1 cellular context compared by ENCODE assay signal in genomic region chr6:39251406-39251805, GRCh38.
TF ChIP-seq lines count a peak whose summit lies in the region.

No MANE protein-coding gene starts in this region.

TF ChIP-seq in HEK293, 187 proteins besides CTCF, POLR2A, EP300 and RAD21 (continued from another document):
- TF ChIP-seq ZBTB11 (tag by site-specific recombination; conservative IDR thresholded peaks at IDR 0.05; ENCODE audit: low read depth) (no peak), ZNF610 (tag by site-specific recombination; IDR thresholded peaks at IDR 0.05; ENCODE audit: borderline replicate concordance) (peak; percentile 65; the same call in 1 of the 2 replicates), ZNF549 (tag by site-specific recombination; IDR thresholded peaks at IDR 0.05) (no peak), KLF10 (tag by site-specific recombination; IDR thresholded peaks at IDR 0.05) (peak; percentile 85), ZNF701 (tag by site-specific recombination; IDR thresholded peaks at IDR 0.05) (no peak), ZBTB26 (tag by site-specific recombination; optimal IDR thresholded peaks at IDR 0.05) (no peak), PRDM10 (tag by site-specific recombination; IDR thresholded peaks at IDR 0.05) (0 out of 2 replicates have a peak, but pooled peaks have one; percentile 34), SCRT1 (tag by site-specific recombination; IDR thresholded peaks at IDR 0.05; ENCODE audit: borderline replicate concordance) (peak; percentile 96), ZNF416 (tag by site-specific recombination; IDR thresholded peaks at IDR 0.05) (no peak), GFI1B (tag by site-specific recombination; IDR thresholded peaks at IDR 0.05) (no peak), ZNF426 (tag by site-specific recombination; IDR thresholded peaks at IDR 0.05) (no peak), ZNF639 (tag by site-specific recombination; IDR thresholded peaks at IDR 0.05) (0 out of 2 replicates have a peak, but pooled peaks have one; percentile 42), ZNF596 (tag by site-specific recombination; IDR thresholded peaks at IDR 0.05) (no peak), ZBTB21 (tag by site-specific recombination; IDR thresholded peaks at IDR 0.05) (peak; percentile 71), ZBTB17 (tag by site-specific recombination; IDR thresholded peaks at IDR 0.05) (peak; percentile 84), ZNF664 (tag by site-specific recombination; IDR thresholded peaks at IDR 0.05) (no peak), AEBP2 (tag by site-specific recombination; IDR thresholded peaks at IDR 0.05; ENCODE audit: borderline replicate concordance) (no peak), ZFP41 (tag by site-specific recombination; IDR thresholded peaks at IDR 0.05; ENCODE audit: borderline replicate concordance) (no peak), HOXA7 (CRISPR knock-in tag; IDR thresholded peaks at IDR 0.05; ENCODE audit: borderline replicate concordance) (no peak), REST (tag by site-specific recombination; IDR thresholded peaks at IDR 0.05) (no peak), ZNF423 (tag by site-specific recombination; IDR thresholded peaks at IDR 0.05) (no peak), ZNF23 (tag by site-specific recombination; IDR thresholded peaks at IDR 0.05; ENCODE audit: borderline replicate concordance) (no peak), ZNF292 (tag by site-specific recombination; IDR thresholded peaks at IDR 0.05; ENCODE audit: borderline replicate concordance, low read depth) (no peak), ZNF146 (tag by site-specific recombination; IDR thresholded peaks at IDR 0.05) (0 out of 2 replicates have a peak, but pooled peaks have one; percentile 6), ZNF112 (tag by site-specific recombination; IDR thresholded peaks at IDR 0.05) (no peak), ZNF629 (tag by site-specific recombination; IDR thresholded peaks at IDR 0.05) (peak; percentile 92), ZNF747 (tag by site-specific recombination; IDR thresholded peaks at IDR 0.05) (no peak), ZNF670 (tag by site-specific recombination; IDR thresholded peaks at IDR 0.05; ENCODE audit: low read depth) (no peak), ZFP37 (tag by site-specific recombination; IDR thresholded peaks at IDR 0.05) (no peak), ZFHX2 (tag by site-specific recombination; conservative IDR thresholded peaks at IDR 0.05) (peak; percentile 95), PATZ1 (tag by site-specific recombination; IDR thresholded peaks at IDR 0.05) (peak; percentile 75), EGR2 (tag by site-specific recombination; IDR thresholded peaks at IDR 0.05; ENCODE audit: low read depth) (peak; percentile 90), ZNF221 (tag by site-specific recombination; IDR thresholded peaks at IDR 0.05; ENCODE audit: borderline replicate concordance) (no peak), ZNF654 (tag by site-specific recombination; IDR thresholded peaks at IDR 0.05; ENCODE audit: low read depth) (no peak), SP3 (tag by site-specific recombination; IDR thresholded peaks at IDR 0.05) (no peak)
